In the genomic region with DNA sequence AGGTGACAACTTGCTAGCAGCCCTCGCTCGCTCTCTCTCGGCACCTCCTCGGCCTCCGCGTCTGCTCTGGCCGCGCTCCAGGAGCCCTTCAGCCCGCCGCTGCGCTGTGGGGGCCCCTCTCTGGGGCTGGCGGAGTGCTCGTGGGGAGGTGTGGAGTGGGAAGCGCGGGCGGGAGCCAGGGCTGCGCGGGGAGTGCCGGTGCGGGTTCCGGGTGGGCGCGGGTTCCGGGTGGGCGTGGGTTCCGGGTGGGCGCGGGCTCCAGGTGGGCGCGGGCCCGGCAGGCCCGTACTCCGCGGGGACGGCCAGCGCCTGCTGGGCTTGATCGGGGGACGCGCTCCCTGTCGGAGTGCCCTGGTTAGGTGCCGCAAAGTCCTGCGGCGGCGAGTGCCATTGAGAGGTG, we compare ENCODE assay signal across 1 cellular context.
TF ChIP-seq lines count a peak whose summit lies in the region.

No MANE protein-coding gene starts in this region.

TF ChIP-seq in SK-N-SH treated with all-trans-retinoic acid at 6 μM for 48 hours, 23 proteins besides CTCF, POLR2A, EP300 and RAD21 (continued from another document):
- no peak for TF ChIP-seq ISL1 (CRISPR knock-in tag; IDR thresholded peaks at IDR 0.05)
- TF ChIP-seq ESRRG (CRISPR knock-in tag; IDR thresholded peaks at IDR 0.05), result no peak
